In genomic region chr11:124152770-124153407, GRCh38 we compare ENCODE assay signal across 19 cellular contexts. TPM values are rescaled to one million over a fixed set of nuclear protein-coding genes. Genes with fewer than 3 reads are reported as not detected.
A peak's percentile ranks its signal among the peaks of the same experiment; 100 is the strongest.
DNase-seq lines count a peak whose midpoint lies in the region; ATAC-seq and TF ChIP-seq lines count a peak whose summit lies in the region.
"Had no signal": no experiment of that assay in that cellular context is flagged by ENCODE, and none has a peak within 500 bp of the region (broad histone marks: within the 10 kb centered on the region; RNA-seq: fewer than 3 reads in every experiment).

No MANE protein-coding gene starts in this region.

- no peaks in the 10 kb centered on the region; the same call in 1 of the 2 replicates for H3K27me3 ChIP-seq in BE2C
- H3K27me3 ChIP-seq in PC-3 (ENCODE audit: low read length): peaks cover 69% of the 10 kb centered on the region
- no peaks in the 10 kb centered on the region for H3K27me3 ChIP-seq in prostate gland (replicated peaks; ENCODE audit: insufficient read depth)

- peaks cover 8% of the 10 kb centered on the region for H3K9me3 Mint-ChIP-seq in nephron progenitor cell

- no peak for TF ChIP-seq POLR2A in prostate gland (IDR thresholded peaks at IDR 0.05)

- peaks cover 39% of the 10 kb centered on the region for H3K27me3 Mint-ChIP-seq in nephron progenitor cell (ENCODE audit: low read depth, poor library complexity)

- H3K9me2 ChIP-seq in PC-3 (replicated peaks; ENCODE audit: low read length): no peaks in the 10 kb centered on the region

- no peak for ATAC-seq in PC-3
- ATAC-seq in stimulated activated naive CD8-positive, alpha-beta T cell treated with anti-CD3 and anti-CD28 coated beads, Interleukin-15, Interleukin-2, amounts not matched to agents 100 U/mL and 50 U/mL, for 24 hours: no peak
- ATAC-seq in HG02610 (IDR thresholded peaks at IDR 0.05; ENCODE audit: unreplicated experiment): no peak
- ATAC-seq: A549, Panc1 had no signal

- H3K4me3 Mint-ChIP-seq in nephron progenitor cell: no peak overlapping the region
- H3K4me3 Mint-ChIP-seq: H9 had no signal

- no peaks in the 10 kb centered on the region for H3F3A ChIP-seq in PC-3 (ENCODE audit: low read length, unreplicated experiment)

- no peak overlapping the region for H3K9ac ChIP-seq in PC-3 (ENCODE audit: low read length)

- H3K4me3 ChIP-seq in BE2C (ENCODE audit: low read depth, low read length) (no peak overlapping the region), PC-3 (ENCODE audit: low read length) (no peak overlapping the region), fibroblast of the aortic adventitia (ENCODE audit: low read depth, low read length) (no peak overlapping the region), prostate gland (no peak overlapping the region)
- H3K4me3 ChIP-seq: A549 had no signal

- no peak overlapping the region for H3K4me2 ChIP-seq in PC-3 (ENCODE audit: low read length)
- H3K4me2 ChIP-seq: A549 had no signal

- H3K36me3 Mint-ChIP-seq in nephron progenitor cell (ENCODE audit: low read depth): no peaks in the 10 kb centered on the region

- POLR2A ChIA-PET in PC-3 (lab: Charles Lee; ENCODE audit: unreplicated experiment): no interaction called here

- intact Hi-C loops in PC-3 (cut with micrococcal nuclease) (no loop called here), prostate gland (cut with DNase I) (no loop called here)

- H3K27ac Mint-ChIP-seq in nephron progenitor cell: no peak overlapping the region
- H3K27ac Mint-ChIP-seq: H9 had no signal

- H3K27ac ChIP-seq in PC-3 (ENCODE audit: low read length) (no peak overlapping the region), prostate gland (no peak overlapping the region)
- H3K27ac ChIP-seq: A549, HL-60 had no signal

- BruUV-seq in PC-3 (replicated peaks; lab: Mats Ljungman, UMichigan): no TSS peak

- no peak overlapping the region for H2AFZ ChIP-seq in PC-3 (ENCODE audit: low read length)

- CTCF ChIA-PET in PC-3 (lab: Charles Lee): interaction anchor here (0.6 kb wide), 1 partner anchor 1041 kb away, joined by 3 read pairs; no protein-coding TSS in a partner anchor

- DNase-seq in BE2C (no peak), PC-3 (no peak), fibroblast of the aortic adventitia (ENCODE audit: low read depth) (no peak), nephron progenitor cell (no peak), prostate gland (ENCODE audit: low spot score) (no peak), dermis blood vessel endothelial cell (no peak)
- DNase-seq in stimulated activated naive CD8-positive, alpha-beta T cell treated with anti-CD3 and anti-CD28 coated beads, Interleukin-15, Interleukin-2, amounts not matched to agents 100 U/mL and 50 U/mL, for 24 hours: no peak
- DNase-seq: COR-L47, DMS53, H9, NCI-H1417 treated with DMSO at 0.1 percent for 48 hours, NCI-H2029 treated with DMSO at 0.1 percent for 48 hours, NCI-H510A treated with DMSO at 0.1 percent for 48 hours, SHP77 had no signal

- H3K9me3 ChIP-seq in BE2C (no peaks in the 10 kb centered on the region), PC-3 (ENCODE audit: low read length) (no peaks in the 10 kb centered on the region), prostate gland (no peaks in the 10 kb centered on the region)
- H3K9me3 ChIP-seq: A549 had no signal

- H3K36me3 ChIP-seq in BE2C (no peaks in the 10 kb centered on the region), PC-3 (ENCODE audit: low read depth, low read length) (no peaks in the 10 kb centered on the region), prostate gland (no peaks in the 10 kb centered on the region)

- H4K20me1 ChIP-seq in PC-3 (ENCODE audit: low read length): no peaks in the 10 kb centered on the region

- TF ChIP-seq CTCF in BE2C (IDR thresholded peaks at IDR 0.05; ENCODE audit: low read depth, low read length) (0 out of 2 replicates have a peak, but pooled peaks have one; percentile 21), PC-3 (conservative IDR thresholded peaks at IDR 0.05; ENCODE audit: low read depth, low read length) (peak; percentile 48; the same call in 1 of the 2 replicates), fibroblast of the aortic adventitia (IDR thresholded peaks at IDR 0.05; ENCODE audit: insufficient read depth, low read length) (peak; percentile 11), nephron progenitor cell (IDR thresholded peaks at IDR 0.05) (peak; percentile 7), prostate gland (IDR thresholded peaks at IDR 0.05) (no peak)

- H3K4me1 ChIP-seq in BE2C (no peaks in the 10 kb centered on the region), PC-3 (ENCODE audit: insufficient read depth, low read length) (no peaks in the 10 kb centered on the region), prostate gland (replicated peaks) (no peaks in the 10 kb centered on the region)
- H3K4me1 ChIP-seq: A549 had no signal

- H3K4me1 Mint-ChIP-seq in nephron progenitor cell: no peaks in the 10 kb centered on the region
- H3K4me1 Mint-ChIP-seq: H9 had no signal

- 87% methylated on average over 3 of the region's 3 CpGs for WGBS in prostate gland

- H3K79me2 ChIP-seq in PC-3 (ENCODE audit: low read length): no peaks in the 10 kb centered on the region

RNA-seq across cellular contexts. Expression of gene OR10D3, which starts 30.3 kb away (rescaled TPM):
- not detected for polyA plus RNA-seq in BE2C (2012; ENCODE audit: insufficient read depth, insufficient read length, low read depth)
- 0.15 and 0.29 TPM in 2 replicates for total RNA-seq in PC-3 (2014; rRNA removed)
- total RNA-seq in fibroblast of the aortic adventitia (ENCODE audit: low replicate concordance): not detected in 2 replicates
- not detected for total RNA-seq in prostate gland
- total RNA-seq in dermis blood vessel endothelial cell: not detected in 2 replicates
- total RNA-seq: H9, LHCN-M2 had no signal
- polyA plus RNA-seq: A549 had no signal

RNA-seq across cellular contexts. Expression of gene VWA5A, which starts 37.6 kb away (rescaled TPM):
- polyA plus RNA-seq in BE2C (2012; ENCODE audit: insufficient read depth, insufficient read length, low read depth): 0.59 TPM
- total RNA-seq in PC-3 (2014; rRNA removed): 0.17 TPM in 1 of 2 replicates, not detected in the other
- 20.5 and 28.4 TPM in 2 replicates for total RNA-seq in fibroblast of the aortic adventitia (ENCODE audit: low replicate concordance)
- total RNA-seq in prostate gland: 10 to 100 TPM; 23.3 to 28.9 TPM
- 7.8 and 8.2 TPM in 2 replicates for total RNA-seq in dermis blood vessel endothelial cell

Comparison
In these comparisons a context has a peak if more than half of its experiments do, and no peak if none do; other contexts are left out.
1. CTCF ChIP-seq: peak in BE2C (single experiment), PC-3 (single experiment), fibroblast of the aortic adventitia (single experiment) and nephron progenitor cell (single experiment); none in prostate gland (0 of 4).